In the genomic region with DNA sequence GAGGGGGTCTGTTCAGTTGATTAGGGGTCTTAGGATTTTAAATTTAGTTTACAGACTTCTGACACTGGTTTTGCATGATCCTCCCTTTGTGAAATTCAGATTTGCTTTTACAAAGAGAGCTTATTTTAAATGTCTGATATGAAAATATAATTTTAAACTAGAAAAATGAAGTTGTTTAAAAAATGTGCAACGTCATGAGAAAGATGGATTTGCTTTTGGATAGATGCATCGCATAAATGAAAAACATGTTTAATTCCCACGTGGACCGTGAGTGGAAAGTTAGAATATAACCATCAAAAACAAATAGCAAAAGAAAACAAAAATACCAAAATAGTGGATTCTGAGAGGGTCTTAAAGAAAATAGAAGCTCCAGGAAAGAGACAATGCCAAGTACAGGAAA, we compare ENCODE assay signal across 11 cellular contexts. TPM values are rescaled to one million over a fixed set of nuclear protein-coding genes. Genes with fewer than 3 reads are reported as not detected.
"Had no signal": no experiment of that assay in that cellular context is flagged by ENCODE, and none has a peak within 500 bp of the region (broad histone marks: within the 10 kb centered on the region; RNA-seq: fewer than 3 reads in every experiment).

No MANE protein-coding gene starts in this region.

- H2AFZ ChIP-seq: GM23248 had no signal

- H3K27ac ChIP-seq: GM23248, HL-60 had no signal

- H3K4me3 ChIP-seq: GM23248, HAP-1 had no signal

- H3K4me1 ChIP-seq: HAP-1 had no signal

- DNase-seq: GM23248, GOT3, H7, HFFc6, KG1 had no signal

- H3K36me3 ChIP-seq: HAP-1 had no signal

- ATAC-seq: HCT116 had no signal

- H3K9me3 ChIP-seq: HAP-1 had no signal

- H3K9ac ChIP-seq: GM23248 had no signal

RNA-seq across cellular contexts. Expression of gene OR2T3, which starts 2.0 kb away (rescaled TPM):
- total RNA-seq: GM23248, H4, H7, HFFc6, HT1080 had no signal
- polyA plus RNA-seq: GM23248, IgD-negative memory B cell had no signal

RNA-seq across cellular contexts. Expression of gene OR2T5, which starts 17.2 kb away (rescaled TPM):
- total RNA-seq: GM23248, H4, H7, HFFc6, HT1080 had no signal
- polyA plus RNA-seq: GM23248 had no signal

RNA-seq across cellular contexts. Expression of gene OR2T2, which starts 25.7 kb away (rescaled TPM):
- total RNA-seq: GM23248, H4, H7, HFFc6, HT1080 had no signal
- polyA plus RNA-seq: GM23248, IgD-negative memory B cell had no signal

RNA-seq across cellular contexts. Expression of gene OR2G6, which starts 36.7 kb away (rescaled TPM):
- total RNA-seq: GM23248, H4, H7, HFFc6, HT1080 had no signal
- polyA plus RNA-seq: GM23248, IgD-negative memory B cell had no signal
